21 cellular contexts compared by ENCODE assay signal in the genomic region with DNA sequence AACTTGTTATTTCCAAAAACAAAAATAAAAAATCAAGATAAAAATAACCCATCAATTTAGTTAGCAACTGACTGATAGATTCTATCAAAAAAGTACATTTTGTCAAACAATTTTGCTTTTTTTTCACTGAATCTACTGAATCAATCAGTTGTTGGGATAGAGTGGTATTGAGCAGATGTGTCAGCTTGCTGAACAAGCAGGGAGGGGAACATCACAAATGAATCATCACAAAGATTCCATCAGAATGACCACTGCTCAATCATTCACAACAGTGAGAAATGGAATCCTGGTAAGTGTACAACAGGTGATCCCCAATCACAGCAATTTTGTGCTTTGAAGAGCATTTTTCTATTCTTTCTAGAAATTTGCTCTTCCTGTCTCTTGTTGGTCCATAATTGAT. TPM values are rescaled to one million over a fixed set of nuclear protein-coding genes. Genes with fewer than 3 reads are reported as not detected.
DNase-seq lines count a peak whose midpoint lies in the region; ATAC-seq and TF ChIP-seq lines count a peak whose summit lies in the region.
"Had no signal": no experiment of that assay in that cellular context is flagged by ENCODE, and none has a peak within 500 bp of the region (broad histone marks: within the 10 kb centered on the region; RNA-seq: fewer than 3 reads in every experiment).

No MANE protein-coding gene starts in this region.

- no peak overlapping the region for H3K27ac Mint-ChIP-seq in activated naive CD4-positive, alpha-beta T cell treated with anti-CD3 and anti-CD28 coated beads, Interleukin-2, amount 50 U/mL, for 72 hours
- no peak overlapping the region for H3K27ac Mint-ChIP-seq in activated T-cell treated with anti-CD3 and anti-CD28 coated beads, Interleukin-2, amount 50 U/mL, for 24 hours
- H3K27ac Mint-ChIP-seq: B cell had no signal

- H3K4me3 Mint-ChIP-seq in activated T-cell treated with anti-CD3 and anti-CD28 coated beads, Interleukin-2, amount 50 U/mL, for 24 hours: no peak overlapping the region
- H3K4me3 Mint-ChIP-seq: B cell had no signal

- POLR2A ChIA-PET in HEK293T (lab: Yijun Ruan, JAX): no interaction called here

- TF ChIP-seq CTCF in epithelial cell of proximal tubule (conservative IDR thresholded peaks at IDR 0.05; ENCODE audit: low read depth, low read length): no peak

- no peaks in the 10 kb centered on the region for H3K9me3 Mint-ChIP-seq in activated naive CD4-positive, alpha-beta T cell treated with anti-CD3 and anti-CD28 coated beads, Interleukin-2, amount 50 U/mL, for 72 hours
- no peaks in the 10 kb centered on the region for H3K9me3 Mint-ChIP-seq in activated T-cell treated with anti-CD3 and anti-CD28 coated beads, Interleukin-2, amount 50 U/mL, for 24 hours

- DNase-seq in ELR (ENCODE audit: low read depth): peak; percentile 6
- DNase-seq in RPMI7951 (ENCODE audit: low read depth): peak; percentile 20
- DNase-seq in epithelial cell of proximal tubule (ENCODE audit: low read depth): peak; percentile 59
- peak; percentile 75 for DNase-seq in kidney tubule cell (ENCODE audit: low spot score)
- DNase-seq in activated naive CD4-positive, alpha-beta T cell treated with anti-CD3 and anti-CD28 coated beads, Interleukin-2, amount 50 U/mL, for 72 hours (ENCODE audit: low spot score in 2 of 2): no peak
- no peak for DNase-seq in C1 segment of cervical spinal cord (lab: John Stamatoyannopoulos, UW)
- DNase-seq in HEK293T (ENCODE audit: extremely low spot score): no peak
- DNase-seq in activated T-cell treated with anti-CD3 and anti-CD28 coated beads, Interleukin-2, amount 50 U/mL, for 24 hours: no peak
- DNase-seq: EL, KBM-7, NCI-H1092 treated with DMSO at 0.1 percent for 48 hours, NCI-H1436 treated with DMSO at 0.1 percent for 48 hours, NCI-H2029, NCI-H226, NCI-H510A treated with DMSO at 0.1 percent for 48 hours, NCI-H748 treated with DMSO at 0.1 percent for 48 hours, SJCRH30 had no signal

- H3K27me3 Mint-ChIP-seq in activated T-cell treated with anti-CD3 and anti-CD28 coated beads, Interleukin-2, amount 50 U/mL, for 24 hours: peaks cover 8% of the 10 kb centered on the region

- no peak overlapping the region for H3K4me3 ChIP-seq in epithelial cell of proximal tubule (ENCODE audit: low read depth, low read length)
- H3K4me3 ChIP-seq: HAP-1, SJCRH30 had no signal

- CTCF ChIA-PET in HEK293T (lab: Yijun Ruan, JAX): no interaction called here

- H3K36me3 Mint-ChIP-seq in activated naive CD4-positive, alpha-beta T cell treated with anti-CD3 and anti-CD28 coated beads, Interleukin-2, amount 50 U/mL, for 72 hours: no peaks in the 10 kb centered on the region
- H3K36me3 Mint-ChIP-seq in activated T-cell treated with anti-CD3 and anti-CD28 coated beads, Interleukin-2, amount 50 U/mL, for 24 hours (ENCODE audit: low read depth): no peaks in the 10 kb centered on the region

- ATAC-seq in activated naive CD4-positive, alpha-beta T cell treated with anti-CD3 and anti-CD28 coated beads, Interleukin-2, amount 50 U/mL, for 72 hours: no peak

- H3K4me1 Mint-ChIP-seq in activated T-cell treated with anti-CD3 and anti-CD28 coated beads, Interleukin-2, amount 50 U/mL, for 24 hours (ENCODE audit: low read depth): no peaks in the 10 kb centered on the region
- H3K4me1 Mint-ChIP-seq: B cell had no signal

TF ChIP-seq in HEK293T, 16 proteins besides CTCF, POLR2A, EP300 and RAD21:
- TF ChIP-seq L3MBTL2 (conservative IDR thresholded peaks at IDR 0.05) (no peak), BHLHE40 (IDR thresholded peaks at IDR 0.05; ENCODE audit: borderline replicate concordance) (no peak), LEF1 (IDR thresholded peaks at IDR 0.05; ENCODE audit: borderline replicate concordance) (no peak), SP1 (IDR thresholded peaks at IDR 0.05) (no peak), ARNT (IDR thresholded peaks at IDR 0.05) (no peak), NFRKB (IDR thresholded peaks at IDR 0.05) (no peak), ELF4 (IDR thresholded peaks at IDR 0.05) (no peak), FOXK2 (IDR thresholded peaks at IDR 0.05) (no peak), HDGF (IDR thresholded peaks at IDR 0.05; ENCODE audit: borderline replicate concordance) (no peak), CTBP1 (IDR thresholded peaks at IDR 0.05; ENCODE audit: borderline replicate concordance) (no peak), ZNF384 (IDR thresholded peaks at IDR 0.05) (no peak), SUZ12 (IDR thresholded peaks at IDR 0.05) (no peak), FOXA1 (IDR thresholded peaks at IDR 0.05) (no peak)
- TF ChIP-seq, protein P1, sequence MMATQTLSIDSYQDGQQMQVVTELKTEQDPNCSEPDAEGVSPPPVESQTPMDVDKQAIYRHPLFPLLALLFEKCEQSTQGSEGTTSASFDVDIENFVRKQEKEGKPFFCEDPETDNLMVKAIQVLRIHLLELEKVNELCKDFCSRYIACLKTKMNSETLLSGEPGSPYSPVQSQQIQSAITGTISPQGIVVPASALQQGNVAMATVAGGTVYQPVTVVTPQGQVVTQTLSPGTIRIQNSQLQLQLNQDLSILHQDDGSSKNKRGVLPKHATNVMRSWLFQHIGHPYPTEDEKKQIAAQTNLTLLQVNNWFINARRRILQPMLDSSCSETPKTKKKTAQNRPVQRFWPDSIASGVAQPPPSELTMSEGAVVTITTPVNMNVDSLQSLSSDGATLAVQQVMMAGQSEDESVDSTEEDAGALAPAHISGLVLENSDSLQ (IDR thresholded peaks at IDR 0.05): no peak
TF ChIP-seq in HEK293T: peak in this region for 0.

RNA-seq across cellular contexts. Expression of gene SLC14A2, which starts 12.3 kb away (rescaled TPM):
- 0.48 and 0.59 TPM in 2 replicates for total RNA-seq in RPMI7951 (2014; rRNA removed; shearing (Covaris generic))
- 0.12 TPM in 1 of 2 replicates, not detected in the other for total RNA-seq in epithelial cell of proximal tubule
- total RNA-seq in activated naive CD4-positive, alpha-beta T cell treated with anti-CD3 and anti-CD28 coated beads, Interleukin-2, amount 50 U/mL, for 72 hours: not detected
- total RNA-seq: A172, HT-29, SJCRH30 had no signal

Comparison
In these comparisons a context has a peak if more than half of its experiments do, and no peak if none do; other contexts are left out.
1. DNase-seq: peak in ELR (single experiment), RPMI7951 (single experiment), epithelial cell of proximal tubule (single experiment) and kidney tubule cell (single experiment); none in activated naive CD4-positive, alpha-beta T cell treated with anti-CD3 and anti-CD28 coated beads, Interleukin-2, amount 50 U/mL, for 72 hours (0 of 2), C1 segment of cervical spinal cord (0 of 14), HEK293T (single experiment) and activated T-cell treated with anti-CD3 and anti-CD28 coated beads, Interleukin-2, amount 50 U/mL, for 24 hours (single experiment).